8 cellular contexts compared by ENCODE assay signal in genomic region chr1:108963052-108963686, GRCh38. TPM values are rescaled to one million over a fixed set of nuclear protein-coding genes. Genes with fewer than 3 reads are reported as not detected.
DNase-seq lines count a peak whose midpoint lies in the region; ATAC-seq and TF ChIP-seq lines count a peak whose summit lies in the region.

Gene CLCC1 (minus strand): TSS chr1:108963484. CDS start chr1:108950437, 13,047 bp downstream.

- H3K27ac ChIP-seq in BLaER1 = peak within 1 kb of the TSS; percentile 89
- H3K27ac ChIP-seq in left lung = peak within 1 kb of the TSS; percentile 96 to 97

- no peaks in the 10 kb centered on the region for H3K27me3 Mint-ChIP-seq in dendritic cell treated with granulocyte-macrophage colony-stimulating factor and Interleukin-4, amounts not matched to agents 40 ng/mL and 50 ng/mL, for 4 days

- H3K9me3 ChIP-seq in BLaER1 (no peaks in the 10 kb centered on the region), left lung (no peaks in the 10 kb centered on the region)

- peaks cover 45% of the 10 kb centered on the region for H4K20me1 ChIP-seq in BLaER1

- peak within 1 kb of the TSS; percentile 89 for H3K9ac ChIP-seq in BLaER1

- H3K4me2 ChIP-seq in BLaER1 = peak within 1 kb of the TSS; percentile 97

- ATAC-seq in GM19328 (IDR thresholded peaks at IDR 0.05; ENCODE audit: unreplicated experiment) (peak; percentile 91), HG03520 (IDR thresholded peaks at IDR 0.05; ENCODE audit: unreplicated experiment) (peak; percentile 76), left lung (peak; percentile 99)

- peaks cover 30% of the 10 kb centered on the region for H3K36me3 Mint-ChIP-seq in dendritic cell treated with granulocyte-macrophage colony-stimulating factor and Interleukin-4, amounts not matched to agents 40 ng/mL and 50 ng/mL, for 4 days (ENCODE audit: low read depth)

- H3K36me3 ChIP-seq in BLaER1 = peaks cover 20% of the 10 kb centered on the region; the same call in 1 of the 2 replicates
- no peaks in the 10 kb centered on the region for H3K36me3 ChIP-seq in left lung

- no peak for TF ChIP-seq CTCF in left lung (IDR thresholded peaks at IDR 0.05)

- H3K4me3 ChIP-seq in BLaER1 (peak within 1 kb of the TSS; percentile 90), left lung (peak within 1 kb of the TSS; percentile 74)

- peaks cover 29% of the 10 kb centered on the region for H3K4me1 Mint-ChIP-seq in dendritic cell treated with granulocyte-macrophage colony-stimulating factor and Interleukin-4, amounts not matched to agents 40 ng/mL and 50 ng/mL, for 4 days (ENCODE audit: low read depth)

- H3K27me3 ChIP-seq in BLaER1 (no peaks in the 10 kb centered on the region), left lung (no peaks in the 10 kb centered on the region)

- intact Hi-C loops in dendritic cell treated with granulocyte-macrophage colony-stimulating factor and Interleukin-4, amounts not matched to agents 40 ng/mL and 50 ng/mL, for 4 days (cut with micrococcal nuclease) = loop anchor here (10.0 kb wide), 1 partner anchor 152 kb away; the partner anchor contains the start of gene ELAPOR1
- intact Hi-C loops in left lung (cut with DNase I) = no loop called here

- H3K4me3 Mint-ChIP-seq in dendritic cell treated with granulocyte-macrophage colony-stimulating factor and Interleukin-4, amounts not matched to agents 40 ng/mL and 50 ng/mL, for 4 days = peak within 1 kb of the TSS; percentile 94

- DNase-seq in NCI-H748 (lab: John Stamatoyannopoulos, UW; ENCODE audit: unreplicated experiment) (peak; percentile 95), left lung (peak; percentile 95 to 98)
- DNase-seq in activated CD4-positive, alpha-beta T cell treated with anti-CD3 and anti-CD28 coated beads, Interleukin-2, amount 50 U/mL, for 24 hours (ENCODE audit: low read depth in 1 of 2, low spot score in 1 of 2) = peak; percentile 78 to 90
- DNase-seq in stimulated activated CD4-positive, alpha-beta T cell treated with anti-CD3 and anti-CD28 coated beads, Interleukin-2, amount 100 ng/mL, for 48 hours = peak; percentile 86 to 87

- H3K9me3 Mint-ChIP-seq in dendritic cell treated with granulocyte-macrophage colony-stimulating factor and Interleukin-4, amounts not matched to agents 40 ng/mL and 50 ng/mL, for 4 days = no peaks in the 10 kb centered on the region

- peak within 1 kb of the TSS; percentile 97 for H3K27ac Mint-ChIP-seq in dendritic cell treated with granulocyte-macrophage colony-stimulating factor and Interleukin-4, amounts not matched to agents 40 ng/mL and 50 ng/mL, for 4 days

- H3K4me1 ChIP-seq in BLaER1 = peaks cover 20% of the 10 kb centered on the region
- H3K4me1 ChIP-seq in left lung = peaks cover 7 to 35% of the 10 kb centered on the region in 2 donors

RNA-seq across cellular contexts. Expression of gene CLCC1, which starts in this region (rescaled TPM):
- 10 to 100 TPM; 35.4 to 38.0 TPM for total RNA-seq in left lung

Comparison
In these comparisons a context has a peak if more than half of its experiments do, and no peak if none do; other contexts are left out.
1. Peak in every context shown above with its lines: DNase-seq, ATAC-seq, H3K4me3 ChIP-seq and H3K27ac ChIP-seq.